16 cellular contexts compared by ENCODE assay signal in the genomic region with DNA sequence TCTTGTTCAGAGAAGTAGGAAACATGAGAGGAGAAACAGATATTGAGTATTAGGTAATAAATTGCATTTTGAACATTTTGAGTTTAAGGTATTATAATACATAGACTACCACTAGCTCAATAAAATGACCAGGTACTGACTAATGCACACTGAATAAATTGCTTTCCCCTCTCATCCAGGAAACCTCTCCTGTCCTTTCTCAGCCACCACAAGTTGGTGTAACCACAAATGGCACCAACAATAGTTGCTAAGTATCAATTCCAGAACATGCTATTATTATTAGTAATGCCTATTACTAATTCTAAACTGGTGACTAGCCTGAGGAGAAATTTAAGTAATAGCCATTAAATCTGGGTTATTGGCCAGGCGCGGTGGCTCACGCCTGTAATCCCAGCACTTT. TPM values are rescaled to one million over a fixed set of nuclear protein-coding genes. Genes with fewer than 3 reads are reported as not detected.
DNase-seq lines count a peak whose midpoint lies in the region; ATAC-seq and TF ChIP-seq lines count a peak whose summit lies in the region.
"Had no signal": no experiment of that assay in that cellular context is flagged by ENCODE, and none has a peak within 500 bp of the region (broad histone marks: within the 10 kb centered on the region; RNA-seq: fewer than 3 reads in every experiment).

No MANE protein-coding gene starts in this region.

- H3K4me3 Mint-ChIP-seq in activated T-cell treated with anti-CD3 and anti-CD28 coated beads, Interleukin-2, amount 50 U/mL, for 72 hours: no peak overlapping the region
- H3K4me3 Mint-ChIP-seq: CD4-positive, alpha-beta memory T cell; H9; IgD-negative memory B cell had no signal

- no peaks in the 10 kb centered on the region for H3K9me3 Mint-ChIP-seq in activated T-cell treated with anti-CD3 and anti-CD28 coated beads, Interleukin-2, amount 50 U/mL, for 72 hours
- H3K9me3 Mint-ChIP-seq: CD4-positive, alpha-beta memory T cell; H9; IgD-negative memory B cell had no signal

- H3K27ac Mint-ChIP-seq in activated T-cell treated with anti-CD3 and anti-CD28 coated beads, Interleukin-2, amount 50 U/mL, for 72 hours: peak overlapping the region; percentile 64
- H3K27ac Mint-ChIP-seq: CD4-positive, alpha-beta memory T cell; H9; IgD-negative memory B cell had no signal

- no peak for TF ChIP-seq CTCF in epithelial cell of esophagus (IDR thresholded peaks at IDR 0.05; ENCODE audit: insufficient read depth, low read depth, low read length, missing control alignments)

- no peak for DNase-seq in activated T-cell treated with anti-CD3 and anti-CD28 coated beads, Interleukin-2, amount 50 U/mL, for 72 hours
- no peak for DNase-seq in activated T-cell treated with anti-CD3 and anti-CD28 coated beads, Interleukin-2, amount 50 U/mL, for 48 hours
- DNase-seq in epithelial cell of esophagus (ENCODE audit: low read depth): peak; percentile 18
- peak; percentile 33 for DNase-seq in kidney tubule cell (ENCODE audit: low spot score)
- no peak for DNase-seq in KBM-7
- no peak for DNase-seq in G401 (ENCODE audit: low spot score)
- DNase-seq: AML-193; CD4-positive, alpha-beta memory T cell; DMS153; DMS79; H9 had no signal

- no peak overlapping the region for H3K4me3 ChIP-seq in epithelial cell of esophagus (ENCODE audit: low read length)
- H3K4me3 ChIP-seq: A549, GM12878 had no signal

- no peak for ATAC-seq in activated T-cell treated with anti-CD3 and anti-CD28 coated beads, Interleukin-2, amount 50 U/mL, for 72 hours (replicated peaks in 1 of 2)
- ATAC-seq in HG03354 (IDR thresholded peaks at IDR 0.05; ENCODE audit: poor library complexity, severe bottlenecking, unreplicated experiment): no peak
- ATAC-seq: A549, GM12878, HepG2 had no signal

- H3K36me3 Mint-ChIP-seq in activated T-cell treated with anti-CD3 and anti-CD28 coated beads, Interleukin-2, amount 50 U/mL, for 72 hours (ENCODE audit: insufficient read depth in 2 of 2): peaks cover 6 to 31% of the 10 kb centered on the region in 2 donors

- H3K4me1 Mint-ChIP-seq in activated T-cell treated with anti-CD3 and anti-CD28 coated beads, Interleukin-2, amount 50 U/mL, for 72 hours (ENCODE audit: low read depth): peaks cover 12% of the 10 kb centered on the region
- H3K4me1 Mint-ChIP-seq: CD4-positive, alpha-beta memory T cell; H9 had no signal

- H3K27me3 Mint-ChIP-seq in activated T-cell treated with anti-CD3 and anti-CD28 coated beads, Interleukin-2, amount 50 U/mL, for 72 hours (ENCODE audit: low read depth): no peaks in the 10 kb centered on the region
- H3K27me3 Mint-ChIP-seq: CD4-positive, alpha-beta memory T cell; IgD-negative memory B cell had no signal

- in situ Hi-C loops in KBM-7 (cut with MboI; ENCODE audit: low pct_unique_long_range_greater_than_20kb, low sequenced_read_pairs) (no loop called here), G401 (cut with HindIII; ENCODE audit: low sequenced_read_pairs) (no loop called here)

RNA-seq across cellular contexts. Expression of a gene that starts 47.3 kb away (rescaled TPM):
- total RNA-seq in activated T-cell treated with anti-CD3 and anti-CD28 coated beads, Interleukin-2, amount 50 U/mL, for 72 hours: 10 to 100 TPM; 69.7 to 79.3 TPM
- 3.9 and 7.7 TPM in 2 replicates for total RNA-seq in G401 (2014; rRNA removed; shearing (Covaris generic))

Comparison
In these comparisons a context has a peak if more than half of its experiments do, and no peak if none do; other contexts are left out.
1. DNase-seq: peak in epithelial cell of esophagus (single experiment) and kidney tubule cell (single experiment); none in activated T-cell treated with anti-CD3 and anti-CD28 coated beads, Interleukin-2, amount 50 U/mL, for 72 hours (0 of 2), activated T-cell treated with anti-CD3 and anti-CD28 coated beads, Interleukin-2, amount 50 U/mL, for 48 hours (0 of 2), KBM-7 (single experiment) and G401 (single experiment).